ENCODE assay signal across 15 cellular contexts in genomic region chr2:217074576-217075224, GRCh38.
DNase-seq lines count a peak whose midpoint lies in the region; ATAC-seq and TF ChIP-seq lines count a peak whose summit lies in the region.
"Had no signal": no experiment of that assay in that cellular context is flagged by ENCODE, and none has a peak within 500 bp of the region (broad histone marks: within the 10 kb centered on the region; RNA-seq: fewer than 3 reads in every experiment).

No MANE protein-coding gene starts in this region.

- peaks cover 27% of the 10 kb centered on the region for H3K4me1 Mint-ChIP-seq in stimulated activated naive CD8-positive, alpha-beta T cell treated with anti-CD3 and anti-CD28 coated beads, Interleukin-15, Interleukin-2, amounts not matched to agents 100 ng/mL and 50 ng/mL, for 24 hours (ENCODE audit: low read depth)
- peaks cover 4% of the 10 kb centered on the region for H3K4me1 Mint-ChIP-seq in progenitor cell of endocrine pancreas (ENCODE audit: low read depth)
- H3K4me1 Mint-ChIP-seq in activated T-cell treated with anti-CD3 and anti-CD28 coated beads, Interleukin-2, amount 50 U/mL, for 24 hours (ENCODE audit: low read depth), result peaks cover 18% of the 10 kb centered on the region
- H3K4me1 Mint-ChIP-seq: stimulated activated memory B cell treated with anti-CD40 and anti-IgM and Interleukin-4, amounts not matched to agents 10 μg/mL and 1 μg/mL and 100 μg/mL, for 72 hours had no signal

- no peaks in the 10 kb centered on the region for H3K27me3 ChIP-seq in heart right ventricle
- no peaks in the 10 kb centered on the region for H3K27me3 ChIP-seq in aorta (ENCODE audit: control insufficient read depth in 1 of 2, insufficient read depth in 2 of 2, low read length in 1 of 2)
- no peaks in the 10 kb centered on the region for H3K27me3 ChIP-seq in A673 (replicated peaks; ENCODE audit: insufficient read depth, low read depth, low read length, poor library complexity)

- no peak overlapping the region for H3K4me3 ChIP-seq in heart right ventricle
- H3K4me3 ChIP-seq in aorta (ENCODE audit: low read length in 2 of 2), result no peak overlapping the region
- H3K4me3 ChIP-seq in A673 (ENCODE audit: low read depth, low read length, poor library complexity, severe bottlenecking), result no peak overlapping the region

- no TSS peak for BruUV-seq in A673 (replicated peaks; lab: Mats Ljungman, UMichigan)

- CTCF ChIA-PET in A673 (lab: Charles Lee), result no interaction called here

- ATAC-seq in stimulated activated naive CD8-positive, alpha-beta T cell treated with anti-CD3 and anti-CD28 coated beads, Interleukin-15, Interleukin-2, amounts not matched to agents 100 U/mL and 50 U/mL, for 24 hours, result no peak
- ATAC-seq in heart right ventricle (peak; percentile 70 to 89 (median 81)), aorta (ENCODE audit: low FRiP score) (peak; percentile 54)
- ATAC-seq: activated T-cell treated with anti-CD3 and anti-CD28 coated beads, Interleukin-2, amount 50 U/mL, for 72 hours; stimulated activated memory B cell treated with anti-CD40 and anti-IgM and Interleukin-4, amounts not matched to agents 10 μg/mL and 1 μg/mL and 100 μg/mL, for 72 hours had no signal

- intact Hi-C loops in heart right ventricle (cut with DNase I) (loop anchor here in 1 of 10 donors (5.0 to 10.0 kb wide), 3 partner anchors 82 to 377 kb away; partner anchors contain the start of gene IGFBP5), aorta (cut with DNase I) (no loop called here), A673 (cut with micrococcal nuclease; ENCODE audit: unreplicated experiment) (no loop called here)

- no peak overlapping the region for H3K4me3 Mint-ChIP-seq in stimulated activated naive CD8-positive, alpha-beta T cell treated with anti-CD3 and anti-CD28 coated beads, Interleukin-15, Interleukin-2, amounts not matched to agents 100 ng/mL and 50 ng/mL, for 24 hours
- no peak overlapping the region for H3K4me3 Mint-ChIP-seq in progenitor cell of endocrine pancreas (ENCODE audit: low read depth)
- no peak overlapping the region for H3K4me3 Mint-ChIP-seq in activated T-cell treated with anti-CD3 and anti-CD28 coated beads, Interleukin-2, amount 50 U/mL, for 24 hours
- H3K4me3 Mint-ChIP-seq: activated T-cell treated with anti-CD3 and anti-CD28 coated beads, Interleukin-2, amount 50 U/mL, for 72 hours; stimulated activated memory B cell treated with anti-CD40 and anti-IgM and Interleukin-4, amounts not matched to agents 10 μg/mL and 1 μg/mL and 100 μg/mL, for 72 hours; T-helper 2 cell treated with Interferon-gamma antibody and Interleukin-4, amounts not matched to agents 5 μg/mL and 100 μg/mL, for 36 hours had no signal

- WGBS in heart right ventricle, 2 donors, result 49 to 62% methylated on average over 4 of the region's 4 CpGs
- 76 to 81% methylated on average over 4 of the region's 4 CpGs for WGBS in aorta, 2 donors

- H3K36me3 ChIP-seq in heart right ventricle (no peaks in the 10 kb centered on the region), aorta (ENCODE audit: control insufficient read depth in 1 of 2, insufficient read depth in 2 of 2, low read length in 1 of 2) (no peaks in the 10 kb centered on the region), A673 (ENCODE audit: insufficient read depth, low read length, poor library complexity, severe bottlenecking) (no peaks in the 10 kb centered on the region)

- peak overlapping the region; percentile 57 for H3K27ac Mint-ChIP-seq in stimulated activated naive CD8-positive, alpha-beta T cell treated with anti-CD3 and anti-CD28 coated beads, Interleukin-15, Interleukin-2, amounts not matched to agents 100 ng/mL and 50 ng/mL, for 24 hours
- peak overlapping the region; percentile 66 for H3K27ac Mint-ChIP-seq in progenitor cell of endocrine pancreas
- H3K27ac Mint-ChIP-seq in activated T-cell treated with anti-CD3 and anti-CD28 coated beads, Interleukin-2, amount 50 U/mL, for 24 hours, result no peak overlapping the region
- H3K27ac Mint-ChIP-seq: activated T-cell treated with anti-CD3 and anti-CD28 coated beads, Interleukin-2, amount 50 U/mL, for 72 hours; stimulated activated memory B cell treated with anti-CD40 and anti-IgM and Interleukin-4, amounts not matched to agents 10 μg/mL and 1 μg/mL and 100 μg/mL, for 72 hours; T-helper 2 cell treated with Interferon-gamma antibody and Interleukin-4, amounts not matched to agents 5 μg/mL and 100 μg/mL, for 36 hours had no signal

- H3K9me3 ChIP-seq in heart right ventricle (no peaks in the 10 kb centered on the region), aorta (ENCODE audit: control insufficient read depth, low read length) (no peaks in the 10 kb centered on the region), A673 (ENCODE audit: low read depth, low read length, poor library complexity, severe bottlenecking) (no peaks in the 10 kb centered on the region)
- H3K9me3 ChIP-seq: Caco-2 had no signal

- H3K9me3 Mint-ChIP-seq in stimulated activated naive CD8-positive, alpha-beta T cell treated with anti-CD3 and anti-CD28 coated beads, Interleukin-15, Interleukin-2, amounts not matched to agents 100 ng/mL and 50 ng/mL, for 24 hours, result no peaks in the 10 kb centered on the region
- H3K9me3 Mint-ChIP-seq in progenitor cell of endocrine pancreas (ENCODE audit: low read depth), result no peaks in the 10 kb centered on the region
- no peaks in the 10 kb centered on the region for H3K9me3 Mint-ChIP-seq in activated T-cell treated with anti-CD3 and anti-CD28 coated beads, Interleukin-2, amount 50 U/mL, for 24 hours
- H3K9me3 Mint-ChIP-seq: stimulated activated memory B cell treated with anti-CD40 and anti-IgM and Interleukin-4, amounts not matched to agents 10 μg/mL and 1 μg/mL and 100 μg/mL, for 72 hours; T-helper 2 cell treated with Interferon-gamma antibody and Interleukin-4, amounts not matched to agents 5 μg/mL and 100 μg/mL, for 36 hours had no signal

- H3K27ac ChIP-seq in heart right ventricle, result peak overlapping the region in 9 of 10 donors; percentile 60 to 84 (median 80)
- no peak overlapping the region for H3K27ac ChIP-seq in aorta (ENCODE audit: low read depth in 1 of 2, low read length in 2 of 2)
- no peak overlapping the region for H3K27ac ChIP-seq in A673 (ENCODE audit: low read depth, low read length, poor library complexity, severe bottlenecking)

- peaks cover 7 to 37% (median 21%) of the 10 kb centered on the region in 9 donors for H3K4me1 ChIP-seq in heart right ventricle
- peaks cover 0 to 4% of the 10 kb centered on the region in 2 donors for H3K4me1 ChIP-seq in aorta (ENCODE audit: control insufficient read depth in 1 of 2, insufficient read depth in 2 of 2, low read length in 2 of 2)
- H3K4me1 ChIP-seq in A673 (ENCODE audit: insufficient read depth, low read length, poor library complexity, severe bottlenecking), result no peaks in the 10 kb centered on the region
- H3K4me1 ChIP-seq: Caco-2 had no signal

- H3K27me3 Mint-ChIP-seq in stimulated activated naive CD8-positive, alpha-beta T cell treated with anti-CD3 and anti-CD28 coated beads, Interleukin-15, Interleukin-2, amounts not matched to agents 100 ng/mL and 50 ng/mL, for 24 hours, result peaks cover 3% of the 10 kb centered on the region
- peaks cover 10% of the 10 kb centered on the region for H3K27me3 Mint-ChIP-seq in progenitor cell of endocrine pancreas
- H3K27me3 Mint-ChIP-seq in activated T-cell treated with anti-CD3 and anti-CD28 coated beads, Interleukin-2, amount 50 U/mL, for 24 hours, result no peaks in the 10 kb centered on the region
- H3K27me3 Mint-ChIP-seq: stimulated activated memory B cell treated with anti-CD40 and anti-IgM and Interleukin-4, amounts not matched to agents 10 μg/mL and 1 μg/mL and 100 μg/mL, for 72 hours had no signal

- POLR2A ChIA-PET in A673 (lab: Charles Lee; ENCODE audit: low non-redundant PET), result no interaction called here

- TF ChIP-seq CTCF in heart right ventricle (IDR thresholded peaks at IDR 0.05) (no peak), progenitor cell of endocrine pancreas (IDR thresholded peaks at IDR 0.05; ENCODE audit: unreplicated experiment) (no peak), A673 (conservative IDR thresholded peaks at IDR 0.05; ENCODE audit: low read depth, low read length) (no peak)

- DNase-seq in stimulated activated naive CD8-positive, alpha-beta T cell treated with anti-CD3 and anti-CD28 coated beads, Interleukin-15, Interleukin-2, amounts not matched to agents 100 U/mL and 50 U/mL, for 24 hours, result no peak
- peak in 1 of 2 donors; percentile 39 for DNase-seq in heart right ventricle
- DNase-seq in progenitor cell of endocrine pancreas (ENCODE audit: low spot score, unreplicated experiment), result no peak
- DNase-seq in aorta, result no peak
- no peak for DNase-seq in A673 (ENCODE audit: low spot score)
- DNase-seq in C1 segment of cervical spinal cord (lab: John Stamatoyannopoulos, UW), result no peak
- DNase-seq in activated T-cell treated with anti-CD3 and anti-CD28 coated beads, Interleukin-2, amount 50 U/mL, for 24 hours, result no peak
- DNase-seq: activated CD4-positive, alpha-beta T cell treated with anti-CD3 and anti-CD28 coated beads for 48 hours; activated T-cell treated with anti-CD3 and anti-CD28 coated beads, Interleukin-2, amount 50 U/mL, for 72 hours; Caco-2; SIG-M5; stimulated activated CD4-positive, alpha-beta T cell treated with anti-CD3 and anti-CD28 coated beads, Interleukin-4, amount 100 ng/mL, for 4 hours had no signal

- H3K36me3 Mint-ChIP-seq in stimulated activated naive CD8-positive, alpha-beta T cell treated with anti-CD3 and anti-CD28 coated beads, Interleukin-15, Interleukin-2, amounts not matched to agents 100 ng/mL and 50 ng/mL, for 24 hours (ENCODE audit: low read depth), result no peaks in the 10 kb centered on the region
- H3K36me3 Mint-ChIP-seq in progenitor cell of endocrine pancreas (ENCODE audit: insufficient read depth), result no peaks in the 10 kb centered on the region
- no peaks in the 10 kb centered on the region for H3K36me3 Mint-ChIP-seq in activated T-cell treated with anti-CD3 and anti-CD28 coated beads, Interleukin-2, amount 50 U/mL, for 24 hours (ENCODE audit: low read depth)
- H3K36me3 Mint-ChIP-seq: stimulated activated memory B cell treated with anti-CD40 and anti-IgM and Interleukin-4, amounts not matched to agents 10 μg/mL and 1 μg/mL and 100 μg/mL, for 72 hours had no signal

Comparison
In these comparisons a context has a peak if more than half of its experiments do, and no peak if none do; other contexts are left out.
1. H3K27ac ChIP-seq: peak in heart right ventricle (9 of 10); none in aorta (0 of 2) and A673 (single experiment).